ENCODE assay signal across 9 cellular contexts in genomic region chr1:41268154-41268770, GRCh38. TPM values are rescaled to one million over a fixed set of nuclear protein-coding genes. Genes with fewer than 3 reads are reported as not detected.
A peak's percentile ranks its signal among the peaks of the same experiment; 100 is the strongest.
DNase-seq lines count a peak whose midpoint lies in the region; ATAC-seq and TF ChIP-seq lines count a peak whose summit lies in the region.
"Had no signal": no experiment of that assay in that cellular context is flagged by ENCODE, and none has a peak within 500 bp of the region (broad histone marks: within the 10 kb centered on the region; RNA-seq: fewer than 3 reads in every experiment).

No MANE protein-coding gene starts in this region.

- no peak overlapping the region for H3K4me3 ChIP-seq in DND-41 (ENCODE audit: low read depth in 1 of 2, low read length in 2 of 2)
- H3K4me3 ChIP-seq in MG63, result no peak overlapping the region
- H3K4me3 ChIP-seq in gastroesophageal sphincter, result no peak overlapping the region
- H3K4me3 ChIP-seq in thoracic aorta, result no peak overlapping the region

- H3K27me3 Mint-ChIP-seq in osteocyte (ENCODE audit: unreplicated experiment), result peaks cover 8% of the 10 kb centered on the region

- H4K20me1 ChIP-seq in DND-41 (ENCODE audit: insufficient read depth, low read length), result no peaks in the 10 kb centered on the region

- DNase-seq in DND-41 (peak; percentile 66), MG63 (peak; percentile 69), SK-MEL-5 (ENCODE audit: low read depth, low spot score) (peak; percentile 60), activated gamma-delta T cell treated with Interleukin-2 at 50 U/mL for 16 hours (peak; percentile 57), osteocyte (ENCODE audit: extremely low spot score, unreplicated experiment) (peak; percentile 91), thoracic aorta (ENCODE audit: low spot score) (peak; percentile 13)

- peaks cover 4% of the 10 kb centered on the region for H3K4me1 Mint-ChIP-seq in osteocyte (ENCODE audit: unreplicated experiment)

- H3K27me3 ChIP-seq in DND-41 (ENCODE audit: insufficient read depth, low read length, poor library complexity) (peaks cover 14% of the 10 kb centered on the region), MG63 (no peaks in the 10 kb centered on the region), gastroesophageal sphincter (no peaks in the 10 kb centered on the region), thoracic aorta (replicated peaks; ENCODE audit: insufficient read depth) (no peaks in the 10 kb centered on the region)

- no peak overlapping the region for H3K4me3 Mint-ChIP-seq in osteocyte (ENCODE audit: unreplicated experiment)
- H3K4me3 Mint-ChIP-seq: dendritic cell treated with granulocyte-macrophage colony-stimulating factor and Interleukin-4, amounts not matched to agents 40 ng/mL and 50 ng/mL, for 4 days had no signal

- peak; percentile 84 for ATAC-seq in DND-41 (ENCODE audit: insufficient read depth, low read depth)
- peak; percentile 89 for ATAC-seq in gastroesophageal sphincter
- ATAC-seq in thoracic aorta (ENCODE audit: insufficient number of reproducible peaks, low FRiP score, low read depth), result peak; percentile 77
- no peak for ATAC-seq in HG02642 (IDR thresholded peaks at IDR 0.05; ENCODE audit: poor library complexity, unreplicated experiment)

- no peak for TF ChIP-seq POLR2A in gastroesophageal sphincter (IDR thresholded peaks at IDR 0.05)

- TF ChIP-seq CTCF in DND-41 (IDR thresholded peaks at IDR 0.05; ENCODE audit: borderline replicate concordance, extremely low read depth, low read length, poor library complexity, severe bottlenecking), result peak; percentile 98
- peak; percentile 97 to 99 (median 97) for TF ChIP-seq CTCF in gastroesophageal sphincter (IDR thresholded peaks at IDR 0.05)
- peak; percentile 97 for TF ChIP-seq CTCF in osteocyte (IDR thresholded peaks at IDR 0.05)
- peak; percentile 99 for TF ChIP-seq CTCF in thoracic aorta (IDR thresholded peaks at IDR 0.05)

- 7% methylated on average over 2 to 8 of the region's 8 CpGs for WGBS in gastroesophageal sphincter (ENCODE audit: low coverage in 1 of 2), 2 donors

- no peaks in the 10 kb centered on the region for H3K9me3 Mint-ChIP-seq in osteocyte (ENCODE audit: unreplicated experiment)
- H3K9me3 Mint-ChIP-seq: dendritic cell treated with granulocyte-macrophage colony-stimulating factor and Interleukin-4, amounts not matched to agents 40 ng/mL and 50 ng/mL, for 4 days had no signal

- no peak for TF ChIP-seq EP300 in gastroesophageal sphincter (IDR thresholded peaks at IDR 0.05)

- H3K4me1 ChIP-seq in DND-41 (ENCODE audit: insufficient read depth, low read length), result peaks cover 5% of the 10 kb centered on the region
- H3K4me1 ChIP-seq in gastroesophageal sphincter, result peaks cover 0 to 5% (median 0%) of the 10 kb centered on the region in 3 donors
- no peaks in the 10 kb centered on the region for H3K4me1 ChIP-seq in thoracic aorta (ENCODE audit: control insufficient read depth in 1 of 2, low read depth in 2 of 2)

- H3K36me3 Mint-ChIP-seq in osteocyte (ENCODE audit: unreplicated experiment), result no peaks in the 10 kb centered on the region

- in situ Hi-C loops in SK-MEL-5 (cut with HindIII; ENCODE audit: low pct_unique_long_range_greater_than_20kb, low sequenced_read_pairs), result no loop called here

- no peak overlapping the region for H3K27ac Mint-ChIP-seq in osteocyte (ENCODE audit: unreplicated experiment)
- H3K27ac Mint-ChIP-seq: dendritic cell treated with granulocyte-macrophage colony-stimulating factor and Interleukin-4, amounts not matched to agents 40 ng/mL and 50 ng/mL, for 4 days had no signal

- no peak overlapping the region for H3K9ac ChIP-seq in DND-41 (ENCODE audit: low read depth, low read length)

- H3K27ac ChIP-seq in DND-41 (ENCODE audit: low read length) (no peak overlapping the region), gastroesophageal sphincter (no peak overlapping the region), thoracic aorta (no peak overlapping the region)

- no peaks in the 10 kb centered on the region for H3K36me3 ChIP-seq in DND-41 (ENCODE audit: insufficient read depth, low read length)
- no peaks in the 10 kb centered on the region for H3K36me3 ChIP-seq in MG63
- H3K36me3 ChIP-seq in gastroesophageal sphincter, result no peaks in the 10 kb centered on the region
- no peaks in the 10 kb centered on the region for H3K36me3 ChIP-seq in thoracic aorta

- H3K4me2 ChIP-seq in DND-41 (ENCODE audit: insufficient read depth, low read length), result no peak overlapping the region; the same call in 1 of the 2 replicates

- H3K9me3 ChIP-seq in DND-41 (ENCODE audit: insufficient read depth, low read length, severe bottlenecking) (no peaks in the 10 kb centered on the region), MG63 (no peaks in the 10 kb centered on the region), gastroesophageal sphincter (no peaks in the 10 kb centered on the region), thoracic aorta (no peaks in the 10 kb centered on the region)

- no peak overlapping the region for H2AFZ ChIP-seq in DND-41 (ENCODE audit: low read depth, low read length)

- H3K79me2 ChIP-seq in DND-41 (ENCODE audit: insufficient read depth, low read length), result no peaks in the 10 kb centered on the region

RNA-seq across cellular contexts. Expression of gene SCMH1, which starts 26.2 kb away (rescaled TPM):
- 11.5 and 13.4 TPM in 2 replicates for total RNA-seq in MG63 (2014; rRNA removed; shearing (Covaris generic); ENCODE audit: low replicate concordance)
- total RNA-seq in SK-MEL-5 (2014; rRNA removed; shearing (Covaris generic)), result 16.8 and 17.0 TPM in 2 replicates
- 18.6 and 26.6 TPM in 2 replicates for polyA plus RNA-seq in SK-MEL-5 (2015; cell fraction: cytosol; rRNA removed)
- polyA plus RNA-seq in SK-MEL-5 (2015; cell fraction: nucleus; rRNA removed), result 56.5 and 63.6 TPM in 2 replicates
- total RNA-seq in gastroesophageal sphincter (100 to 1,000 TPM in 1 of 4 donors, 10 to 100 TPM in 3; 45.6 to 102 (median 82.5) TPM), osteocyte (37.5 and 38.9 TPM in 2 replicates), thoracic aorta (10 to 100 TPM; 41.7 to 65.9 TPM)

Comparison
In these comparisons a context has a peak if more than half of its experiments do, and no peak if none do; other contexts are left out.
1. DNase-seq: peak in every context shown above with its lines; median percentile 91 in osteocyte; 69 in MG63; 66 in DND-41; 60 in SK-MEL-5; 57 in activated gamma-delta T cell treated with Interleukin-2 at 50 U/mL for 16 hours; 13 in thoracic aorta.